ENCODE assay signal across 8 cellular contexts in genomic region chr6:144180354-144180753, GRCh38. TPM values are rescaled to one million over a fixed set of nuclear protein-coding genes. Genes with fewer than 3 reads are reported as not detected.
A peak's percentile ranks its signal among the peaks of the same experiment; 100 is the strongest.
DNase-seq lines count a peak whose midpoint lies in the region; ATAC-seq, FAIRE-seq and TF ChIP-seq lines count a peak whose summit lies in the region.
"Not testable (repeated sequence)": the region's sequence is repeated elsewhere in the genome, so short reads cannot be mapped to it uniquely, and the experiment has no call there.

No MANE protein-coding gene starts in this region.

- H3K36me3 Mint-ChIP-seq in CD14-positive monocyte (peaks cover 69 to 83% of the 10 kb centered on the region in 2 donors), immature natural killer cell (peaks cover 2 to 12% (median 10%) of the 10 kb centered on the region in 3 donors)
- H3K36me3 Mint-ChIP-seq in T-helper 17 cell (ENCODE audit: low read depth): not testable (repeated sequence)
- H3K36me3 Mint-ChIP-seq in activated CD4-positive, alpha-beta memory T cell treated with anti-CD3 and anti-CD28 coated beads for 36 hours: peaks cover 24% of the 10 kb centered on the region
- H3K36me3 Mint-ChIP-seq in stimulated activated memory B cell treated with anti-CD40 and anti-IgM and Interleukin-4, amounts not matched to agents 10 μg/mL and 1 μg/mL and 100 μg/mL, for 72 hours: peaks cover 60% of the 10 kb centered on the region

- H3K4me1 Mint-ChIP-seq in CD14-positive monocyte (peaks cover 97% of the 10 kb centered on the region), T-helper 17 cell (peaks cover 16% of the 10 kb centered on the region), immature natural killer cell (peaks cover 45 to 60% of the 10 kb centered on the region in 2 donors)
- H3K4me1 Mint-ChIP-seq in activated CD4-positive, alpha-beta memory T cell treated with anti-CD3 and anti-CD28 coated beads for 36 hours (ENCODE audit: low read depth): peaks cover 52% of the 10 kb centered on the region
- peaks cover 34% of the 10 kb centered on the region for H3K4me1 Mint-ChIP-seq in stimulated activated memory B cell treated with anti-CD40 and anti-IgM and Interleukin-4, amounts not matched to agents 10 μg/mL and 1 μg/mL and 100 μg/mL, for 72 hours

- not testable (repeated sequence) for H3K4me1 ChIP-seq in Loucy (ENCODE audit: insufficient read depth, low read length, poor library complexity, severe bottlenecking)

- not testable (repeated sequence) for H3K4me3 ChIP-seq in Loucy (ENCODE audit: low read length, poor library complexity, severe bottlenecking)

- TF ChIP-seq CTCF in CD14-positive monocyte (IDR thresholded peaks at IDR 0.05); Loucy (conservative IDR thresholded peaks at IDR 0.05; ENCODE audit: low read length): not testable (repeated sequence)

- ATAC-seq in T-helper 17 cell; stimulated activated memory B cell treated with anti-CD40 and anti-IgM and Interleukin-4, amounts not matched to agents 10 μg/mL and 1 μg/mL and 100 μg/mL, for 72 hours: not testable (repeated sequence)

- H2AFZ ChIP-seq in Loucy (ENCODE audit: low read length): 0 out of 2 replicates have a peak overlapping the region, but pooled peaks have one; percentile 0

- H3K27ac Mint-ChIP-seq in CD14-positive monocyte: peak overlapping the region; percentile 87 to 95 (median 91)
- H3K27ac Mint-ChIP-seq in T-helper 17 cell; activated CD4-positive, alpha-beta memory T cell treated with anti-CD3 and anti-CD28 coated beads for 36 hours: not testable (repeated sequence)
- peak overlapping the region in 5 of 6 donors; percentile 8 to 77 (median 19) for H3K27ac Mint-ChIP-seq in immature natural killer cell
- H3K27ac Mint-ChIP-seq in stimulated activated memory B cell treated with anti-CD40 and anti-IgM and Interleukin-4, amounts not matched to agents 10 μg/mL and 1 μg/mL and 100 μg/mL, for 72 hours: peak overlapping the region; percentile 61

- H3K9ac ChIP-seq in Loucy (ENCODE audit: low read depth, low read length, poor library complexity, severe bottlenecking): not testable (repeated sequence)

- H3F3A ChIP-seq in Loucy (ENCODE audit: low read depth): not testable (repeated sequence)

- intact Hi-C loops in CD14-positive monocyte (cut with micrococcal nuclease): loop anchor here (5.0 kb wide), 1 partner anchor 33 kb away; no protein-coding TSS in a partner anchor
- intact Hi-C loops in activated CD4-positive, alpha-beta memory T cell treated with anti-CD3 and anti-CD28 coated beads for 36 hours (cut with micrococcal nuclease): not testable (repeated sequence)

- DNase-seq in CD14-positive monocyte (ENCODE audit: low spot score) (peak; percentile 57), NOMO-1 (lab: John Stamatoyannopoulos, UW; ENCODE audit: unreplicated experiment in 2 of 2) (peak; percentile 23 to 43)
- not testable (repeated sequence) for DNase-seq in GM18507 (ENCODE audit: extremely low spot score, insufficient read length, low read depth); T-helper 17 cell; immature natural killer cell
- peak; percentile 20 for DNase-seq in activated CD4-positive, alpha-beta memory T cell treated with anti-CD3 and anti-CD28 coated beads for 36 hours

- not testable (repeated sequence) for H4K20me1 ChIP-seq in Loucy (ENCODE audit: insufficient read depth, low read length, poor library complexity, severe bottlenecking)

- peak; percentile 56 for FAIRE-seq in GM18507 (lab: Jason Lieb, UNC)

- H3K27me3 Mint-ChIP-seq in CD14-positive monocyte (ENCODE audit: low read depth in 3 of 3); T-helper 17 cell; activated CD4-positive, alpha-beta memory T cell treated with anti-CD3 and anti-CD28 coated beads for 36 hours; immature natural killer cell (ENCODE audit: low read depth in 3 of 3); stimulated activated memory B cell treated with anti-CD40 and anti-IgM and Interleukin-4, amounts not matched to agents 10 μg/mL and 1 μg/mL and 100 μg/mL, for 72 hours: not testable (repeated sequence)

- H3K4me2 ChIP-seq in Loucy (ENCODE audit: low read depth, low read length, poor library complexity, severe bottlenecking): not testable (repeated sequence)

- not testable (repeated sequence) for H3K9me2 ChIP-seq in Loucy (replicated peaks; ENCODE audit: low read depth, low read length)

- H3K79me2 ChIP-seq in Loucy (ENCODE audit: insufficient read depth, low read length): not testable (repeated sequence)

- CTCF ChIA-PET in activated CD4-positive, alpha-beta memory T cell treated with anti-CD3 and anti-CD28 coated beads for 36 hours (lab: Charles Lee): not testable (repeated sequence)

- H3K9me3 Mint-ChIP-seq in CD14-positive monocyte; activated CD4-positive, alpha-beta memory T cell treated with anti-CD3 and anti-CD28 coated beads for 36 hours; immature natural killer cell; stimulated activated memory B cell treated with anti-CD40 and anti-IgM and Interleukin-4, amounts not matched to agents 10 μg/mL and 1 μg/mL and 100 μg/mL, for 72 hours: not testable (repeated sequence)

- H3K36me3 ChIP-seq in Loucy (ENCODE audit: insufficient read depth, low read length): not testable (repeated sequence)

- POLR2A ChIA-PET in activated CD4-positive, alpha-beta memory T cell treated with anti-CD3 and anti-CD28 coated beads for 36 hours (lab: Charles Lee): interaction anchor here (1.1 kb wide), 1 partner anchor 29 kb away, joined by 3 read pairs; no protein-coding TSS in a partner anchor

- H3K9me3 ChIP-seq in Loucy (ENCODE audit: insufficient read depth, low read depth, low read length); T-helper 17 cell (ENCODE audit: control insufficient read depth, low read length, poor library complexity, severe bottlenecking): not testable (repeated sequence)

- H3K4me3 Mint-ChIP-seq in CD14-positive monocyte: peak overlapping the region; percentile 0 to 72
- H3K4me3 Mint-ChIP-seq in T-helper 17 cell: peak overlapping the region; percentile 52
- H3K4me3 Mint-ChIP-seq in activated CD4-positive, alpha-beta memory T cell treated with anti-CD3 and anti-CD28 coated beads for 36 hours; stimulated activated memory B cell treated with anti-CD40 and anti-IgM and Interleukin-4, amounts not matched to agents 10 μg/mL and 1 μg/mL and 100 μg/mL, for 72 hours: not testable (repeated sequence)
- peak overlapping the region in 2 of 5 donors; percentile 7 to 26 for H3K4me3 Mint-ChIP-seq in immature natural killer cell

- H3K27me3 ChIP-seq in Loucy (ENCODE audit: insufficient read depth, low read length, poor library complexity, severe bottlenecking): not testable (repeated sequence)

RNA-seq across cellular contexts. Expression of gene STX11, which starts 30.0 kb away (rescaled TPM):
- polyA plus RNA-seq in CD14-positive monocyte (100 to 1,000 TPM; 276 to 372 TPM), immature natural killer cell (10 to 100 TPM; 28.7 to 42.6 (median 36.0) TPM)
- total RNA-seq in T-helper 17 cell: 10 to 100 TPM; 16.1 to 26.7 TPM
- 10 to 100 TPM; 16.0 to 16.6 TPM for total RNA-seq in activated CD4-positive, alpha-beta memory T cell treated with anti-CD3 and anti-CD28 coated beads for 36 hours
